In genomic region chr1:104125935-104126334, GRCh38 we compare ENCODE assay signal across 16 cellular contexts.
DNase-seq lines count a peak whose midpoint lies in the region; ATAC-seq lines count a peak whose summit lies in the region.
"Had no signal": no experiment of that assay in that cellular context is flagged by ENCODE, and none has a peak within 500 bp of the region (broad histone marks: within the 10 kb centered on the region; RNA-seq: fewer than 3 reads in every experiment).

No MANE protein-coding gene starts in this region.

- peak overlapping the region; percentile 65 for H3K27ac ChIP-seq in mesodermal cell (ENCODE audit: low read depth, low read length, severe bottlenecking)
- H3K27ac ChIP-seq: C4-2B, GM23248 had no signal

- 90 to 96% methylated on average over 2 to 4 of the region's 5 CpGs for WGBS in mesodermal cell (ENCODE audit: insufficient coverage in 2 of 2), 2 experiments

- H3K9me3 ChIP-seq in mesodermal cell (ENCODE audit: control insufficient read depth, low read length) = no peaks in the 10 kb centered on the region
- H3K9me3 ChIP-seq: HAP-1 had no signal

- DNase-seq in CMK (ENCODE audit: low read depth) (peak; percentile 60), OCI-M1 (lab: John Stamatoyannopoulos, UW) (peak; percentile 89), islet precursor cell (peak; percentile 54), 8988T (no peak), SIG-M5 treated with dmso at 0.1 percent for 504 hours (lab: John Stamatoyannopoulos, UW; ENCODE audit: unreplicated experiment) (no peak)
- DNase-seq in activated naive CD4-positive, alpha-beta T cell treated with anti-CD3 and anti-CD28 coated beads, Interleukin-2, amount 50 U/mL, for 72 hours (ENCODE audit: low spot score in 2 of 2) = no peak
- DNase-seq: AML-193; CD4-positive, alpha-beta T cell; DMS153; DMS79; GDM1; GM23248; IMR-90 had no signal

- H3K4me3 ChIP-seq in mesodermal cell (ENCODE audit: extremely low read depth, insufficient read depth, low read length, poor library complexity, severe bottlenecking) = no peak overlapping the region
- H3K4me3 ChIP-seq: GM23248, HAP-1 had no signal

- peaks cover 10% of the 10 kb centered on the region for H3K4me1 ChIP-seq in mesodermal cell (ENCODE audit: control insufficient read depth, insufficient read depth, low read length, poor library complexity, severe bottlenecking)
- H3K4me1 ChIP-seq: HAP-1 had no signal

- peaks cover 9 to 12% of the 10 kb centered on the region in 2 donors for H3K9me3 Mint-ChIP-seq in activated naive CD4-positive, alpha-beta T cell treated with anti-CD3 and anti-CD28 coated beads, Interleukin-2, amount 50 U/mL, for 72 hours

- no peaks in the 10 kb centered on the region for H3K36me3 Mint-ChIP-seq in activated naive CD4-positive, alpha-beta T cell treated with anti-CD3 and anti-CD28 coated beads, Interleukin-2, amount 50 U/mL, for 72 hours

- ATAC-seq in activated naive CD4-positive, alpha-beta T cell treated with anti-CD3 and anti-CD28 coated beads, Interleukin-2, amount 50 U/mL, for 72 hours = no peak

- H3K27ac Mint-ChIP-seq in activated naive CD4-positive, alpha-beta T cell treated with anti-CD3 and anti-CD28 coated beads, Interleukin-2, amount 50 U/mL, for 72 hours = no peak overlapping the region
- H3K27ac Mint-ChIP-seq: CD4-positive, alpha-beta T cell had no signal

- H3K36me3 ChIP-seq in mesodermal cell (ENCODE audit: control insufficient read depth, insufficient read depth, low read length) = no peaks in the 10 kb centered on the region
- H3K36me3 ChIP-seq: HAP-1 had no signal

Comparison
In these comparisons a context has a peak if more than half of its experiments do, and no peak if none do; other contexts are left out.
1. DNase-seq: peak in CMK (single experiment), OCI-M1 (single experiment) and islet precursor cell (single experiment); none in activated naive CD4-positive, alpha-beta T cell treated with anti-CD3 and anti-CD28 coated beads, Interleukin-2, amount 50 U/mL, for 72 hours (0 of 2), 8988T (single experiment) and SIG-M5 treated with dmso at 0.1 percent for 504 hours (single experiment).